20 cellular contexts compared by ENCODE assay signal in the genomic region with DNA sequence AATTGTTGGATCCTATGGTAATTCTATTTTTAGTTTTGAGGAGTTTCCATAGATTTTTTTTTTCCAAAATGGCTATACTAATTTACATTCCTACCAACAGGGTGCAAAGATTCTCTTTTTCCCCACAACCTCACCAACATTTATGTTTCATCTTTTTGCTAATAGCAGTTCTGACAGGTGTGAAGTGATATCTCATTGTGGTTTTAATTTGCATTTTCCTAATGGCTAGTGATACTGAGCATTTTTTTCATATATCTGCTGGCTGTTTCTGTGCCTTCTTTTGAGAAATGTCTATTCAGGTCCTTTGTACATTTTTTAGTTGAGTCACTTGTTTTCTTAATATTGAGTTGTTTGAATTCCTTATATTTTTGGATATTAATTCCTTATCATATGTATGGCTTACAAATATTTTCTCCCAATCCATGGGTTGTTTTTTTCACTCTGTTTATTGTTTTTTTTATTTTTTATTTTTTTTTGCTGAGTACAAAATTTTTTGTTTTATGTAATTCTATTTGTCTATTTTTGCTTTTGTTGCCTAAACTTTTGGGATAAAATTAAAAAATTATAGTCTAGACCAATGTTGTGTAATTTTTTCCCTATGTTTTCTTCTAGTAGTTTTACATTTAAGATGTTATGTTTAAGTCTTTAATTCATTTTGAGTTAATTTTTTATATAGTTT.
DNase-seq lines count a peak whose midpoint lies in the region; ATAC-seq and TF ChIP-seq lines count a peak whose summit lies in the region.
"Had no signal": no experiment of that assay in that cellular context is flagged by ENCODE, and none has a peak within 500 bp of the region (broad histone marks: within the 10 kb centered on the region; RNA-seq: fewer than 3 reads in every experiment).

No MANE protein-coding gene starts in this region.

- intact Hi-C loops in heart right ventricle (cut with DNase I): no loop called here

- H3K4me1 Mint-ChIP-seq in HFFc6 (ENCODE audit: low read depth): no peaks in the 10 kb centered on the region

- ATAC-seq in foreskin keratinocyte: no peak
- no peak for ATAC-seq in heart right ventricle
- ATAC-seq: A549; CD8-positive, alpha-beta T cell; HCT116 had no signal

- H3K4me1 ChIP-seq in foreskin keratinocyte (no peaks in the 10 kb centered on the region), heart right ventricle (no peaks in the 10 kb centered on the region)
- H3K4me1 ChIP-seq: A549, BLaER1 had no signal

- peaks cover 18% of the 10 kb centered on the region for H3K27me3 Mint-ChIP-seq in HFFc6 (ENCODE audit: insufficient read depth)

- peaks cover 0 to 10% (median 0%) of the 10 kb centered on the region in 11 donors for H3K9me3 ChIP-seq in heart right ventricle

- no peaks in the 10 kb centered on the region for H3K9me3 Mint-ChIP-seq in HFFc6

- H3K27ac Mint-ChIP-seq in HFFc6: no peak overlapping the region
- H3K27ac Mint-ChIP-seq: CD8-positive, alpha-beta T cell had no signal

- DNase-seq in HFFc6: no peak
- peak; percentile 7 for DNase-seq in RPMI8226
- DNase-seq in foreskin keratinocyte: no peak
- no peak for DNase-seq in SK-N-DZ (ENCODE audit: low spot score)
- DNase-seq in heart right ventricle: no peak
- no peak for DNase-seq in NCI-H2081 (lab: John Stamatoyannopoulos, UW)
- DNase-seq in cerebellar cortex (ENCODE audit: low spot score): no peak
- DNase-seq: AML-193; CD8-positive, alpha-beta T cell; DMS 273 treated with DMSO at 0.1 percent for 48 hours; DMS53; DND-41; EL; GOT3; H7; IMR-90; KBM-7 had no signal

- H3K27me3 ChIP-seq in foreskin keratinocyte (peaks cover 35% of the 10 kb centered on the region), heart right ventricle (no peaks in the 10 kb centered on the region)
- H3K27me3 ChIP-seq: BLaER1 had no signal

- no peak overlapping the region for H3K4me3 ChIP-seq in heart right ventricle
- H3K4me3 ChIP-seq: A549, BLaER1 had no signal

- no peaks in the 10 kb centered on the region for H3K36me3 ChIP-seq in heart right ventricle
- H3K36me3 ChIP-seq: BLaER1 had no signal

- H3K27ac ChIP-seq in foreskin keratinocyte: no peak overlapping the region
- no peak overlapping the region for H3K27ac ChIP-seq in heart right ventricle
- H3K27ac ChIP-seq: A549, BLaER1 had no signal

- TF ChIP-seq CTCF in HFFc6 (IDR thresholded peaks at IDR 0.05): peak; percentile 38
- peak; percentile 2 for TF ChIP-seq CTCF in foreskin keratinocyte (conservative IDR thresholded peaks at IDR 0.05)
- TF ChIP-seq CTCF in heart right ventricle (IDR thresholded peaks at IDR 0.05): no peak

- no peaks in the 10 kb centered on the region for H3K36me3 Mint-ChIP-seq in HFFc6 (ENCODE audit: low read depth)
- H3K36me3 Mint-ChIP-seq: CD8-positive, alpha-beta T cell had no signal

- no peak overlapping the region for H3K4me3 Mint-ChIP-seq in HFFc6
- H3K4me3 Mint-ChIP-seq: CD8-positive, alpha-beta T cell had no signal

Comparison
In these comparisons a context has a peak if more than half of its experiments do, and no peak if none do; other contexts are left out.
1. CTCF ChIP-seq: peak in HFFc6 (single experiment) and foreskin keratinocyte (single experiment); none in heart right ventricle (0 of 9).